Comparison of ENCODE assay signal across 2 cellular contexts in genomic region chr6:157800420-157801237, GRCh38.
TF ChIP-seq lines count a peak whose summit lies in the region.

No MANE protein-coding gene starts in this region.

TF ChIP-seq in IMR-90, 13 proteins besides CTCF, POLR2A, EP300 and RAD21 (continued from another document):
- TF ChIP-seq SMC3 (IDR thresholded peaks at IDR 0.05; ENCODE audit: low read depth, low read length), result no peak
- TF ChIP-seq RFX5 (IDR thresholded peaks at IDR 0.05; ENCODE audit: low read depth, low read length), result 0 out of 2 replicates have a peak, but pooled peaks have one; percentile 18
- no peak for TF ChIP-seq BHLHE40 (IDR thresholded peaks at IDR 0.05; ENCODE audit: low read depth, low read length)
- no peak for TF ChIP-seq RCOR1 (IDR thresholded peaks at IDR 0.05; ENCODE audit: insufficient replicate concordance, low read length)
- TF ChIP-seq CEBPB (IDR thresholded peaks at IDR 0.05; ENCODE audit: low read depth, low read length), result peak; percentile 93
TF ChIP-seq in IMR-90: peak in this region for 3.

TF ChIP-seq in endothelial cell of umbilical vein, 7 proteins besides CTCF, POLR2A, EP300 and RAD21 (continued from another document):
- TF ChIP-seq FOS (IDR thresholded peaks at IDR 0.05; ENCODE audit: borderline replicate concordance, insufficient read depth, low read length), result peak; percentile 51
- peak; percentile 11 for TF ChIP-seq JUN (IDR thresholded peaks at IDR 0.05; ENCODE audit: borderline replicate concordance, insufficient read depth, insufficient read length, low read depth)
- TF ChIP-seq MAX (IDR thresholded peaks at IDR 0.05; ENCODE audit: insufficient read depth, insufficient read length), result no peak
- TF ChIP-seq EZH2 (IDR thresholded peaks at IDR 0.05; ENCODE audit: borderline replicate concordance, low read depth, low read length, severe bottlenecking), result no peak
